8 cellular contexts compared by ENCODE assay signal in genomic region chr16:72093448-72094265, GRCh38. TPM values are rescaled to one million over a fixed set of nuclear protein-coding genes. Genes with fewer than 3 reads are reported as not detected.
A peak's percentile ranks its signal among the peaks of the same experiment; 100 is the strongest.
DNase-seq lines count a peak whose midpoint lies in the region; ATAC-seq and TF ChIP-seq lines count a peak whose summit lies in the region.

DHX38 (plus strand) TSS chr16:72093847; CDS start chr16:72096158, 2,311 bp downstream.
TXNL4B (minus strand) TSS chr16:72093620; CDS start chr16:72090749, 2,871 bp downstream.

- peak in 1 of 4 donors; percentile 48 for TF ChIP-seq EP300 in upper lobe of left lung (IDR thresholded peaks at IDR 0.05)

- H3K4me1 ChIP-seq in heart right ventricle = peaks cover 0 to 46% (median 33%) of the 10 kb centered on the region in 9 donors
- peaks cover 23 to 39% (median 30%) of the 10 kb centered on the region in 4 donors for H3K4me1 ChIP-seq in upper lobe of left lung

- ATAC-seq in HG02870 (IDR thresholded peaks at IDR 0.05; ENCODE audit: unreplicated experiment) = peak; percentile 98
- peak; percentile 99 to 100 (median 99) for ATAC-seq in heart right ventricle
- ATAC-seq in upper lobe of left lung (ENCODE audit: low FRiP score in 2 of 2) = peak; percentile 99

- in situ Hi-C loops in GM13976 (cut with MboI; ENCODE audit: low sequenced_read_pairs, unreplicated experiment) = no loop called here

- H3K27ac ChIP-seq in heart right ventricle (peak within 1 kb of the TSS; percentile 74 to 95 (median 92)), upper lobe of left lung (peak within 1 kb of the TSS; percentile 91 to 96 (median 94))

- WGBS in heart right ventricle, 2 donors = 0 to 1% methylated on average over 43 of the region's 43 CpGs
- WGBS in upper lobe of left lung, 2 donors = 0 to 1% methylated on average over 22 to 42 of the region's 43 CpGs

- TF ChIP-seq CTCF in GM13976 (IDR thresholded peaks at IDR 0.05; ENCODE audit: borderline replicate concordance, control extremely low read depth, extremely low read depth, insufficient read depth, missing control alignments) = no peak
- TF ChIP-seq CTCF in heart right ventricle (IDR thresholded peaks at IDR 0.05) = no peak
- TF ChIP-seq CTCF in upper lobe of left lung (IDR thresholded peaks at IDR 0.05) = peak in 1 of 6 experiments; percentile 8

- peaks cover 0 to 57% (median 23%) of the 10 kb centered on the region in 9 donors for H3K36me3 ChIP-seq in heart right ventricle
- H3K36me3 ChIP-seq in upper lobe of left lung = peaks cover 24 to 43% (median 39%) of the 10 kb centered on the region in 4 donors

- DNase-seq in GM13976 (ENCODE audit: low spot score) (peak; percentile 96), NCI-H146 treated with DMSO at 0.1 percent for 48 hours (lab: John Stamatoyannopoulos, UW; ENCODE audit: unreplicated experiment) (peak; percentile 93), amniotic epithelial cell (ENCODE audit: low read depth) (peak; percentile 99), heart right ventricle (peak; percentile 87 to 97), posterior cingulate gyrus (peak; percentile 91 to 99 (median 95)), upper lobe of left lung (peak; percentile 89 to 97)

- peak in 3 of 4 donors; percentile 65 to 86 (median 82) for TF ChIP-seq POLR2A in upper lobe of left lung (IDR thresholded peaks at IDR 0.05)

- no peaks in the 10 kb centered on the region for H3K27me3 ChIP-seq in heart right ventricle
- no peaks in the 10 kb centered on the region for H3K27me3 ChIP-seq in upper lobe of left lung

- H3K4me3 ChIP-seq in heart right ventricle (peak within 1 kb of the TSS; percentile 82 to 99 (median 90)), upper lobe of left lung (peak within 1 kb of the TSS; percentile 70 to 94 (median 82))

- H3K9me3 ChIP-seq in heart right ventricle = no peaks in the 10 kb centered on the region
- no peaks in the 10 kb centered on the region for H3K9me3 ChIP-seq in upper lobe of left lung

- intact Hi-C loops in T-helper 1 cell treated with Interleukin-12 subunit alpha and Interleukin-12 subunit beta and Interleukin-4 antibody, amounts not matched to agents 30 ng/mL and 1 ng/mL, for 36 hours (cut with micrococcal nuclease) = loop anchor here (1.0 to 2.0 kb wide), 13 partner anchors 85 to 1712 kb away; partner anchors contain the start of genes AP1G1, ATXN1L, CMTR2 and DHODH
- intact Hi-C loops in heart right ventricle (cut with DNase I) (loop anchor here in 5 of 10 donors (1.0 to 10.0 kb wide), 5 partner anchors 19 to 209 kb away; partner anchors contain the start of genes DHODH (in 1 of the 5) and ZNF821 (in 1 of the 5)), posterior cingulate gyrus (cut with DNase I) (loop anchor here (2.0 kb wide), 1 partner anchor 85 kb away; the partner anchor contains the start of gene DHODH)

RNA-seq across cellular contexts. Expression of gene DHX38, which starts in this region (rescaled TPM):
- total RNA-seq in T-helper 1 cell treated with Interleukin-12 subunit alpha and Interleukin-12 subunit beta and Interleukin-4 antibody, amounts not matched to agents 30 ng/mL and 1 ng/mL, for 36 hours = 86.9 and 87.4 TPM in 2 replicates
- 10 to 100 TPM; 29.1 to 46.5 (median 36.6) TPM for total RNA-seq in heart right ventricle
- 10 to 100 TPM; 41.4 to 50.6 TPM for polyA plus RNA-seq in heart right ventricle
- total RNA-seq in upper lobe of left lung = 100 to 1,000 TPM in 1 of 6 donors, 10 to 100 TPM in 5; 45.9 to 211 (median 76.8) TPM

RNA-seq across cellular contexts. Expression of gene TXNL4B, which starts in this region (rescaled TPM):
- total RNA-seq in T-helper 1 cell treated with Interleukin-12 subunit alpha and Interleukin-12 subunit beta and Interleukin-4 antibody, amounts not matched to agents 30 ng/mL and 1 ng/mL, for 36 hours = 14.9 and 17.6 TPM in 2 replicates
- 10 to 100 TPM in 1 of 10 donors, 1 to 10 TPM in 9; 3.2 to 11.7 (median 5.9) TPM for total RNA-seq in heart right ventricle
- 10 to 100 TPM in 1 of 2 donors, 1 to 10 TPM in 1; 5.8 to 10.5 TPM for polyA plus RNA-seq in heart right ventricle
- 10 to 100 TPM in 2 of 6 donors, 1 to 10 TPM in 4; 5.7 to 13.4 (median 9.6) TPM for total RNA-seq in upper lobe of left lung

Comparison
In these comparisons a context has a peak if more than half of its experiments do, and no peak if none do; other contexts are left out.
1. Peak in every context shown above with its lines: DNase-seq, ATAC-seq, H3K4me3 ChIP-seq and H3K27ac ChIP-seq.